8 cellular contexts compared by ENCODE assay signal in genomic region chr20:53865905-53866786, GRCh38.
A peak's percentile ranks its signal among the peaks of the same experiment; 100 is the strongest.
DNase-seq lines count a peak whose midpoint lies in the region; ATAC-seq and TF ChIP-seq lines count a peak whose summit lies in the region.

No MANE protein-coding gene starts in this region.

- H3K4me1 Mint-ChIP-seq in brain: peaks cover 61% of the 10 kb centered on the region

- no peak for ATAC-seq in HG02588 (IDR thresholded peaks at IDR 0.05; ENCODE audit: unreplicated experiment)

- H3K4me1 ChIP-seq in stomach: peaks cover 38 to 70% (median 57%) of the 10 kb centered on the region in 4 donors

- H3K4me3 Mint-ChIP-seq in brain: peak overlapping the region; percentile 77 to 82 (median 81)

- TF ChIP-seq CTCF in brain (conservative IDR thresholded peaks at IDR 0.05) (no peak), stomach (IDR thresholded peaks at IDR 0.05) (no peak)

- H3K9me3 ChIP-seq in stomach: no peaks in the 10 kb centered on the region

- intact Hi-C loops in stomach (cut with DNase I; ENCODE audit: low total_unique reads): no loop called here

- TF ChIP-seq EP300 in stomach (IDR thresholded peaks at IDR 0.05): no peak

- peak overlapping the region; percentile 73 to 96 (median 85) for H3K27ac Mint-ChIP-seq in brain

- H3K27ac ChIP-seq in stomach: peak overlapping the region; percentile 71 to 95 (median 83)

- H3K36me3 ChIP-seq in stomach: no peaks in the 10 kb centered on the region

- H3K27me3 Mint-ChIP-seq in brain: peaks cover 3% of the 10 kb centered on the region

- peaks cover 0 to 7% (median 0%) of the 10 kb centered on the region in 5 experiments for H3K9me3 Mint-ChIP-seq in brain

- TF ChIP-seq POLR2A in stomach (IDR thresholded peaks at IDR 0.05): no peak

- no peaks in the 10 kb centered on the region for H3K27me3 ChIP-seq in stomach

- DNase-seq in NCI-H510A treated with DMSO at 0.1 percent for 48 hours (lab: John Stamatoyannopoulos, UW) (peak; percentile 51), NCI-H510A (lab: John Stamatoyannopoulos, UW) (no peak), NCI-H460 (ENCODE audit: extremely low read depth, low read depth) (peak; percentile 27), kidney tubule cell (ENCODE audit: low spot score) (peak; percentile 80), stomach (peak; percentile 60)
- DNase-seq in activated effector memory CD4-positive, alpha-beta T cell treated with anti-CD3 and anti-CD28 coated beads, Interleukin-2, amount 50 U/mL, for 16 hours: no peak

- 7 to 12% (median 10%) methylated on average over 7 of the region's 7 CpGs for WGBS in stomach, 5 donors

- H3K4me3 ChIP-seq in stomach: peak overlapping the region in 1 of 4 donors; percentile 15

- H3K36me3 Mint-ChIP-seq in brain: no peaks in the 10 kb centered on the region

Comparison
In these comparisons a context has a peak if more than half of its experiments do, and no peak if none do; other contexts are left out.
1. DNase-seq: peak in NCI-H510A treated with DMSO at 0.1 percent for 48 hours (single experiment), NCI-H460 (single experiment), kidney tubule cell (single experiment) and stomach (single experiment); none in NCI-H510A (single experiment) and activated effector memory CD4-positive, alpha-beta T cell treated with anti-CD3 and anti-CD28 coated beads, Interleukin-2, amount 50 U/mL, for 16 hours (single experiment).